19 cellular contexts compared by ENCODE assay signal in the genomic region with DNA sequence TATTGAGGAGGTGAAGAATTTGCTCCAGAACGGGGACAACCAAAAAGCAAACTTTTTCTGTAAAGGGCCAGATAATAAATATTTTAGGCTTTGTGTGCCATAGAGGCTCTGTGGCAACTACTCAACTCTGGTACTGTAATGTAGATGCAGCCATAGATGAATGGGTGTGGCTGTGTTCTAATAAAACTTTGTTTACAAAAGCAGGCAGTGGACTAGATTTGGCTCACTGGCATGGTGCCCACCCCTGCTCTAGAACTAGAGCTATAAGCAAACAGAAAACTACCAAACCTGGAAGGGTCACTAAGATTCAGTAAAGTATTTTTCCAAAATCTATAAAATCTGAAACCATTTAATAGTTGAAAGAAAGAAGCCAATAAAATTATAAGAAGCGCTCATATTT. TPM values are rescaled to one million over a fixed set of nuclear protein-coding genes. Genes with fewer than 3 reads are reported as not detected.
DNase-seq lines count a peak whose midpoint lies in the region; ATAC-seq and TF ChIP-seq lines count a peak whose summit lies in the region.
"Had no signal": no experiment of that assay in that cellular context is flagged by ENCODE, and none has a peak within 500 bp of the region (broad histone marks: within the 10 kb centered on the region; RNA-seq: fewer than 3 reads in every experiment).

No MANE protein-coding gene starts in this region.

- H3K27ac Mint-ChIP-seq in mesothelial cell of epicardium, result no peak overlapping the region
- H3K27ac Mint-ChIP-seq: CD4-positive, alpha-beta T cell had no signal

- no peaks in the 10 kb centered on the region for H3K27me3 ChIP-seq in IMR-90 (ENCODE audit: control insufficient read depth, insufficient read depth, low read length)
- no peaks in the 10 kb centered on the region for H3K27me3 ChIP-seq in mesenchymal stem cell (ENCODE audit: control insufficient read depth in 1 of 2, insufficient read depth in 1 of 2, low read length in 2 of 2)
- H3K27me3 ChIP-seq in dorsolateral prefrontal cortex, result no peaks in the 10 kb centered on the region

- dilution Hi-C loops in IMR-90 (cut with HindIII; ENCODE audit: low sequenced_read_pairs, unreplicated experiment), result no loop called here

- H3K14ac ChIP-seq in IMR-90 (replicated peaks; ENCODE audit: low read depth, low read length) (no peak overlapping the region; the same call in 1 of the 2 replicates), mesenchymal stem cell (ENCODE audit: low read length in 2 of 2) (no peak overlapping the region)

- BruUV-seq in IMR-90 (replicated peaks; lab: Mats Ljungman, UMichigan), result no TSS peak

- intact Hi-C loops in IMR-90 (cut with micrococcal nuclease) (no loop called here), dorsolateral prefrontal cortex (cut with DNase I) (no loop called here)

- H3K27ac ChIP-seq in IMR-90 (ENCODE audit: insufficient read depth, low read length), result no peak overlapping the region; the same call in 1 of the 2 replicates
- H3K27ac ChIP-seq in mesenchymal stem cell (ENCODE audit: low read length, poor library complexity, severe bottlenecking), result no peak overlapping the region
- no peak overlapping the region for H3K27ac ChIP-seq in dorsolateral prefrontal cortex
- H3K27ac ChIP-seq: 22Rv1, SK-N-MC had no signal

- TF ChIP-seq POLR2A in IMR-90 (IDR thresholded peaks at IDR 0.05; ENCODE audit: low read depth, low read length), result no peak

- H3K23ac ChIP-seq in IMR-90 (ENCODE audit: low read depth, low read length) (no peak overlapping the region), mesenchymal stem cell (ENCODE audit: low read length in 2 of 2) (no peak overlapping the region)

- no peak overlapping the region for H3K56ac ChIP-seq in IMR-90 (ENCODE audit: extremely low read depth, insufficient read depth, low read length)

- H3K4me1 ChIP-seq in IMR-90 (ENCODE audit: control insufficient read depth, insufficient read depth, low read length) (peaks cover 23% of the 10 kb centered on the region), mesenchymal stem cell (ENCODE audit: control insufficient read depth, insufficient read depth, low read depth, low read length) (peaks cover 9% of the 10 kb centered on the region)

- POLR2A ChIA-PET in IMR-90 (lab: Charles Lee; ENCODE audit: unreplicated experiment), result no interaction called here

- in situ Hi-C loops in IMR-90 (cut with MboI; ENCODE audit: low sequenced_read_pairs), result no loop called here

- H2BK15ac ChIP-seq in IMR-90 (ENCODE audit: low read depth, low read length) (peak overlapping the region; percentile 86; the same call in 1 of the 3 replicates), mesenchymal stem cell (ENCODE audit: low read depth, poor library complexity, severe bottlenecking) (no peak overlapping the region)

- H3K27me3 Mint-ChIP-seq in mesothelial cell of epicardium (ENCODE audit: low read depth), result no peaks in the 10 kb centered on the region
- H3K27me3 Mint-ChIP-seq: CD4-positive, alpha-beta T cell had no signal

- ATAC-seq in IMR-90 (ENCODE audit: low read depth) (no peak), HG02571 (IDR thresholded peaks at IDR 0.05; ENCODE audit: unreplicated experiment) (no peak)
- ATAC-seq: GM12878 had no signal

- H3K9me1 ChIP-seq in IMR-90 (ENCODE audit: insufficient read depth, low read length), result peaks cover 15% of the 10 kb centered on the region

- H4K5ac ChIP-seq in IMR-90 (ENCODE audit: low read depth, low read length), result peak overlapping the region; percentile 44; the same call in 1 of the 2 replicates

- H3K18ac ChIP-seq in IMR-90 (ENCODE audit: low read depth, low read length) (no peak overlapping the region; the same call in 1 of the 2 replicates), mesenchymal stem cell (ENCODE audit: low read depth in 1 of 2, low read length in 2 of 2) (no peak overlapping the region)

- H4K91ac ChIP-seq in IMR-90 (ENCODE audit: insufficient read depth, low read depth, low read length) (peak overlapping the region; percentile 78), mesenchymal stem cell (ENCODE audit: low read length) (no peak overlapping the region)

- H3K36me3 ChIP-seq in IMR-90 (ENCODE audit: control insufficient read depth, insufficient read depth, low read length) (no peaks in the 10 kb centered on the region), mesenchymal stem cell (ENCODE audit: control insufficient read depth in 1 of 2, insufficient read depth in 2 of 2, low read depth in 1 of 2, low read length in 2 of 2) (no peaks in the 10 kb centered on the region)

- H2AK5ac ChIP-seq in IMR-90 (ENCODE audit: low read depth, low read length), result peak overlapping the region; percentile 74
- H2AK5ac ChIP-seq in mesenchymal stem cell (ENCODE audit: low read length, severe bottlenecking), result peak overlapping the region; percentile 51

- H2BK120ac ChIP-seq in IMR-90 (ENCODE audit: low read depth, low read length) (peak overlapping the region; percentile 99), mesenchymal stem cell (ENCODE audit: low read depth, low read length) (no peak overlapping the region)

- H3K79me1 ChIP-seq in IMR-90 (ENCODE audit: low read depth in 1 of 2, low read length in 2 of 2), result peaks cover 23 to 55% of the 10 kb centered on the region in 2 experiments
- peaks cover 3% of the 10 kb centered on the region for H3K79me1 ChIP-seq in mesenchymal stem cell (replicated peaks; ENCODE audit: low read length, poor library complexity, severe bottlenecking)

- H3K36me3 Mint-ChIP-seq in mesothelial cell of epicardium, result no peaks in the 10 kb centered on the region

- no peak overlapping the region for H2AFZ ChIP-seq in IMR-90 (replicated peaks; ENCODE audit: low read length, poor library complexity)
- H2AFZ ChIP-seq in mesenchymal stem cell (ENCODE audit: low read depth, low read length), result no peak overlapping the region

- no CpG with 5 or more reads among the region's 2 CpGs for whole genome bisulfite sequencing in IMR-90 (ENCODE audit: extremely low coverage in 2 of 2, insufficient read length in 1 of 2), 2 experiments
- 92% methylated on average over 1 of the region's 2 CpGs for WGBS in mesenchymal stem cell

- CTCF ChIA-PET in IMR-90 (lab: Yijun Ruan, JAX), result no interaction called here

- H3K9ac ChIP-seq in IMR-90 (ENCODE audit: low read depth, low read length) (no peak overlapping the region), mesenchymal stem cell (ENCODE audit: low read length) (no peak overlapping the region)

- H2BK20ac ChIP-seq in IMR-90 (ENCODE audit: low read depth, low read length), result peak overlapping the region; percentile 78; the same call in 1 of the 2 replicates

- H3K4me3 Mint-ChIP-seq in mesothelial cell of epicardium, result no peak overlapping the region
- H3K4me3 Mint-ChIP-seq: CD4-positive, alpha-beta T cell had no signal

- H4K8ac ChIP-seq in IMR-90 (ENCODE audit: low read depth in 2 of 2, low read length in 2 of 2) (peak overlapping the region; percentile 28 to 81), mesenchymal stem cell (ENCODE audit: low read length) (no peak overlapping the region)

- no peaks in the 10 kb centered on the region for H3K9me3 Mint-ChIP-seq in mesothelial cell of epicardium
- H3K9me3 Mint-ChIP-seq: CD4-positive, alpha-beta T cell had no signal

- TF ChIP-seq CTCF in IMR-90 (conservative IDR thresholded peaks at IDR 0.05; ENCODE audit: low read depth, low read length) (no peak), dorsolateral prefrontal cortex (IDR thresholded peaks at IDR 0.05 in 54 of 56, conservative IDR thresholded peaks at IDR 0.05 in 2 of 56; ENCODE audit: low read depth in 1 of 56, partially characterized antibody in 56 of 56) (no peak), mesothelial cell of epicardium (IDR thresholded peaks at IDR 0.05; ENCODE audit: unreplicated experiment) (no peak)

- no peak overlapping the region for H2AK9ac ChIP-seq in IMR-90 (replicated peaks; ENCODE audit: low read depth, low read length, poor library complexity)

- peak overlapping the region; percentile 91 for H2BK5ac ChIP-seq in IMR-90 (ENCODE audit: low read depth, low read length, poor library complexity, severe bottlenecking)
- no peak overlapping the region for H2BK5ac ChIP-seq in mesenchymal stem cell (ENCODE audit: low read depth, low read length, poor library complexity, severe bottlenecking)

- TF ChIP-seq RAD21 in IMR-90 (IDR thresholded peaks at IDR 0.05; ENCODE audit: low read length), result no peak

- DNase-seq in NCI-H345 (lab: John Stamatoyannopoulos, UW), result peak; percentile 21
- DNase-seq in NCI-H345 treated with DMSO at 0.1 percent for 48 hours (lab: John Stamatoyannopoulos, UW; ENCODE audit: unreplicated experiment), result no peak
- DNase-seq in IMR-90, result no peak
- DNase-seq in RPMI8226, result peak; percentile 11
- DNase-seq in mesenchymal stem cell, result no peak
- DNase-seq in dorsolateral prefrontal cortex, result no peak
- DNase-seq in mesothelial cell of epicardium (ENCODE audit: low spot score in 2 of 2, unreplicated experiment in 2 of 2), result no peak
- DNase-seq: Calu3; CD4-positive, alpha-beta T cell; NCI-H1417; NCI-H187; NCI-H2227 treated with DMSO at 0.1 percent for 48 hours; NCI-H524 treated with DMSO at 0.1 percent for 48 hours; NK-92 treated with Interleukin-12 subunit alpha and Interleukin-12 subunit beta, amount 100 ng/mL, for 24 hours; SHP77 had no signal

- H3K4ac ChIP-seq in IMR-90 (ENCODE audit: low read depth, low read length), result peak overlapping the region; percentile 61
- peak overlapping the region in 1 of 2 experiments; percentile 56 for H3K4ac ChIP-seq in mesenchymal stem cell (ENCODE audit: low read depth in 1 of 2, low read length in 2 of 2)

- H3K4me3 ChIP-seq in IMR-90 (ENCODE audit: insufficient read depth, low read depth, low read length), result no peak overlapping the region
- H3K4me3 ChIP-seq in mesenchymal stem cell (ENCODE audit: insufficient read depth in 1 of 2, low read depth in 1 of 2, low read length in 2 of 2), result no peak overlapping the region
- no peak overlapping the region for H3K4me3 ChIP-seq in dorsolateral prefrontal cortex
- H3K4me3 ChIP-seq: GM12878, SK-N-MC had no signal

- H3K4me2 ChIP-seq in IMR-90 (ENCODE audit: low read depth, low read length) (no peak overlapping the region), mesenchymal stem cell (ENCODE audit: low read length, poor library complexity, severe bottlenecking) (no peak overlapping the region)

- H3K9me3 ChIP-seq in IMR-90 (ENCODE audit: control insufficient read depth, insufficient read depth, low read length) (no peaks in the 10 kb centered on the region), mesenchymal stem cell (ENCODE audit: control insufficient read depth, low read length) (peaks cover 6% of the 10 kb centered on the region)

- no peaks in the 10 kb centered on the region for H3K4me1 Mint-ChIP-seq in mesothelial cell of epicardium

- H4K20me1 ChIP-seq in IMR-90 (ENCODE audit: insufficient read depth, low read length), result no peaks in the 10 kb centered on the region

- H2BK12ac ChIP-seq in mesenchymal stem cell (ENCODE audit: low read length in 2 of 2), result no peak overlapping the region

TF ChIP-seq in IMR-90, 13 proteins besides CTCF, POLR2A, EP300 and RAD21 (continues in another document):
- TF ChIP-seq CEBPB (IDR thresholded peaks at IDR 0.05; ENCODE audit: low read depth, low read length), result no peak

RNA-seq across cellular contexts. Expression of gene SMURF2, which starts 24.6 kb away (rescaled TPM):
- total RNA-seq in IMR-90 (2012; rRNA removed), result 736 and 774 TPM in 2 replicates
- polyA plus RNA-seq in IMR-90 (2012; rRNA removed), result 119 and 131 TPM in 2 replicates
- polyA plus RNA-seq in IMR-90 (2012; cell fraction: cytosol; rRNA removed), result 23.6 and 30.3 TPM in 2 replicates
- polyA plus RNA-seq in IMR-90 (2012; cell fraction: nucleus; rRNA removed; ENCODE audit: low replicate concordance), result 34.4 and 346 TPM in 2 replicates
- polyA plus RNA-seq in mesenchymal stem cell (2013, experiment 1 of 2), result 127 TPM
- polyA plus RNA-seq in mesenchymal stem cell (2013, experiment 2 of 2), result 126 TPM
- total RNA-seq in dorsolateral prefrontal cortex, result 10 to 100 TPM; 16.6 to 35.5 (median 23.7) TPM
- total RNA-seq in mesothelial cell of epicardium, result 39.9 to 41.2 TPM (median 40.1 TPM) in 3 replicates

Comparison
In these comparisons a context has a peak if more than half of its experiments do, and no peak if none do; other contexts are left out.
1. DNase-seq: peak in NCI-H345 (single experiment) and RPMI8226 (single experiment); none in NCI-H345 treated with DMSO at 0.1 percent for 48 hours (single experiment), IMR-90 (single experiment), mesenchymal stem cell (single experiment), dorsolateral prefrontal cortex (0 of 10) and mesothelial cell of epicardium (0 of 2).
2. RNA of gene SMURF2, which starts 24.6 kb away (total RNA-seq): 736 to 774 TPM in IMR-90; 39.9 to 41.2 TPM in mesothelial cell of epicardium and 16.6 to 35.5 TPM in dorsolateral prefrontal cortex; every median in the first group is over 10 times any median in the second.